ENCODE assay signal across 8 cellular contexts in genomic region chr15:90037961-90038633, GRCh38. TPM values are rescaled to one million over a fixed set of nuclear protein-coding genes. Genes with fewer than 3 reads are reported as not detected.
DNase-seq lines count a peak whose midpoint lies in the region; ATAC-seq, FAIRE-seq and TF ChIP-seq lines count a peak whose summit lies in the region.

No MANE protein-coding gene starts in this region.

- intact Hi-C loops in natural killer cell (cut with micrococcal nuclease): loop anchor here (1.0 to 10.0 kb wide), 7 partner anchors 21 to 367 kb away; partner anchors contain the start of genes CIB1 and GDPGP1

- TF ChIP-seq CTCF in natural killer cell (IDR thresholded peaks at IDR 0.05): no peak

- peak; percentile 72 for ATAC-seq in HG03565 (IDR thresholded peaks at IDR 0.05; ENCODE audit: unreplicated experiment)
- peak; percentile 53 to 71 (median 59) for ATAC-seq in natural killer cell
- no peak for ATAC-seq in HG03520 (IDR thresholded peaks at IDR 0.05; ENCODE audit: unreplicated experiment)

- H3K27ac Mint-ChIP-seq in activated naive CD8-positive, alpha-beta T cell: peak overlapping the region; percentile 91
- peak overlapping the region; percentile 88 to 92 for H3K27ac Mint-ChIP-seq in natural killer cell

- no peaks in the 10 kb centered on the region for H3K9me3 Mint-ChIP-seq in activated naive CD8-positive, alpha-beta T cell (ENCODE audit: low read depth)
- no peaks in the 10 kb centered on the region for H3K9me3 Mint-ChIP-seq in natural killer cell

- H3K4me3 Mint-ChIP-seq in activated naive CD8-positive, alpha-beta T cell: peak overlapping the region; percentile 51
- H3K4me3 Mint-ChIP-seq in natural killer cell: peak overlapping the region; percentile 65

- no peaks in the 10 kb centered on the region for H3K27me3 Mint-ChIP-seq in activated naive CD8-positive, alpha-beta T cell
- no peaks in the 10 kb centered on the region for H3K27me3 Mint-ChIP-seq in natural killer cell (ENCODE audit: low read depth in 2 of 2)

- H3K36me3 Mint-ChIP-seq in activated naive CD8-positive, alpha-beta T cell: no peaks in the 10 kb centered on the region
- no peaks in the 10 kb centered on the region for H3K36me3 Mint-ChIP-seq in natural killer cell

- peak; percentile 13 for DNase-seq in A172 (ENCODE audit: low spot score)
- DNase-seq in GM19239 (ENCODE audit: insufficient read length, low spot score): peak; percentile 59
- DNase-seq in natural killer cell: peak; percentile 47
- DNase-seq in DMS79 (lab: John Stamatoyannopoulos, UW): no peak
- DNase-seq in NCI-H524 treated with DMSO at 0.1 percent for 48 hours (lab: John Stamatoyannopoulos, UW): no peak

- H3K4me1 Mint-ChIP-seq in activated naive CD8-positive, alpha-beta T cell (ENCODE audit: low read depth): peaks cover 58% of the 10 kb centered on the region
- peaks cover 75% of the 10 kb centered on the region in 2 donors for H3K4me1 Mint-ChIP-seq in natural killer cell

- FAIRE-seq in GM19239 (lab: Jason Lieb, UNC): peak; percentile 88

RNA-seq across cellular contexts. Expression of gene ZNF710, which starts 37.0 kb away (rescaled TPM):
- total RNA-seq in A172 (2014; rRNA removed; shearing (Covaris generic)): 6.2 and 6.6 TPM in 2 replicates
- 10 to 100 TPM; 26.5 to 43.1 (median 26.6) TPM for total RNA-seq in natural killer cell

Comparison
In these comparisons a context has a peak if more than half of its experiments do, and no peak if none do; other contexts are left out.
1. DNase-seq: peak in A172 (single experiment), GM19239 (single experiment) and natural killer cell (single experiment); none in DMS79 (single experiment) and NCI-H524 treated with DMSO at 0.1 percent for 48 hours (single experiment).